In genomic region chr15:85412956-85413854, GRCh38 we compare ENCODE assay signal across 8 cellular contexts. TPM values are rescaled to one million over a fixed set of nuclear protein-coding genes. Genes with fewer than 3 reads are reported as not detected.
DNase-seq lines count a peak whose midpoint lies in the region; ATAC-seq, FAIRE-seq and TF ChIP-seq lines count a peak whose summit lies in the region.

No MANE protein-coding gene starts in this region.

- H4K20me1 ChIP-seq in MM.1S (ENCODE audit: insufficient read depth, low read length): no peaks in the 10 kb centered on the region

- H3K4me1 ChIP-seq in MM.1S (ENCODE audit: low read length): peaks cover 29% of the 10 kb centered on the region
- peaks cover 4% of the 10 kb centered on the region for H3K4me1 ChIP-seq in mucosa of descending colon (ENCODE audit: low read depth)

- intact Hi-C loops in mucosa of descending colon (cut with DNase I, micrococcal nuclease): loop anchor here in 1 of 2 donors (5.0 kb wide), 1 partner anchor 81 kb away; no protein-coding TSS in a partner anchor

- no peaks in the 10 kb centered on the region for H3K9me2 ChIP-seq in MM.1S (replicated peaks; ENCODE audit: insufficient read depth, low read length)

- DNase-seq in GM12892 (ENCODE audit: insufficient read length): peak; percentile 62
- peak; percentile 92 for DNase-seq in MM.1S
- DNase-seq in activated CD4-positive, alpha-beta T cell treated with anti-CD3 and anti-CD28 coated beads for 4 hours: peak; percentile 75
- DNase-seq in dermis microvascular lymphatic vessel endothelial cell (ENCODE audit: low read depth in 2 of 2): peak; percentile 89 to 99
- peak; percentile 49 to 73 (median 68) for DNase-seq in mucosa of descending colon
- peak; percentile 47 to 76 for DNase-seq in stimulated activated CD8-positive, alpha-beta memory T cell treated with anti-CD3 and anti-CD28 coated beads, Interleukin-7, amount 100 ng/mL, for 48 hours (ENCODE audit: extremely low read depth in 1 of 2, low read depth in 1 of 2)
- no peak for DNase-seq in NCI-H2171 (lab: John Stamatoyannopoulos, UW)

- no peak for TF ChIP-seq POLR2A in GM12892 (IDR thresholded peaks at IDR 0.05; ENCODE audit: low read depth, low read length)

- H3K4me3 ChIP-seq in MM.1S (ENCODE audit: low read length) (no peak overlapping the region; the same call in 1 of the 2 replicates), mucosa of descending colon (no peak overlapping the region)

- H3K9ac ChIP-seq in MM.1S (ENCODE audit: low read length): no peak overlapping the region; the same call in 1 of the 2 replicates

- H3F3A ChIP-seq in MM.1S (ENCODE audit: insufficient read depth, low read length): peaks cover 18% of the 10 kb centered on the region

- H3K9me3 ChIP-seq in MM.1S (replicated peaks; ENCODE audit: insufficient read depth, low read length) (no peaks in the 10 kb centered on the region), mucosa of descending colon (no peaks in the 10 kb centered on the region)

- H3K36me3 ChIP-seq in MM.1S (replicated peaks; ENCODE audit: insufficient read depth, low read length) (no peaks in the 10 kb centered on the region), mucosa of descending colon (ENCODE audit: low read depth) (no peaks in the 10 kb centered on the region)

- peak overlapping the region; percentile 77 for H3K27ac ChIP-seq in MM.1S (ENCODE audit: low read length)

- ATAC-seq in HG02571 (IDR thresholded peaks at IDR 0.05; ENCODE audit: unreplicated experiment) (peak; percentile 93), mucosa of descending colon (peak; percentile 98)

- no peaks in the 10 kb centered on the region for H3K27me3 ChIP-seq in MM.1S (replicated peaks; ENCODE audit: insufficient read depth, low read length)

- peak overlapping the region; percentile 67 for H3K4me2 ChIP-seq in MM.1S (ENCODE audit: low read depth, low read length)

- peak; percentile 96 for FAIRE-seq in GM12892 (lab: Jason Lieb, UNC)

- TF ChIP-seq CTCF in MM.1S (IDR thresholded peaks at IDR 0.05; ENCODE audit: low read length) (peak; percentile 23; the same call in 1 of the 2 replicates), mucosa of descending colon (IDR thresholded peaks at IDR 0.05) (no peak)

- H2AFZ ChIP-seq in MM.1S (ENCODE audit: low read length): no peak overlapping the region

- peaks cover 63% of the 10 kb centered on the region for H3K79me2 ChIP-seq in MM.1S (ENCODE audit: low read length)

RNA-seq across cellular contexts. Expression of gene AKAP13, which starts 32.8 kb away (rescaled TPM):
- 49.4 TPM for polyA plus RNA-seq in GM12892 (2012; ENCODE audit: missing spikeins)
- 54.7 and 56.3 TPM in 2 replicates for total RNA-seq in dermis microvascular lymphatic vessel endothelial cell
- 100 to 1,000 TPM; 141 to 173 (median 150) TPM for total RNA-seq in mucosa of descending colon
